28 cellular contexts compared by ENCODE assay signal in genomic region chr13:26463848-26464247, GRCh38.
"Had no signal": no experiment of that assay in that cellular context is flagged by ENCODE, and none has a peak within 500 bp of the region (broad histone marks: within the 10 kb centered on the region; RNA-seq: fewer than 3 reads in every experiment).

No MANE protein-coding gene starts in this region.

- H3K9me3 ChIP-seq: pancreas, prostate gland, right lobe of liver, sigmoid colon, suprapubic skin, testis, tibial artery, transverse colon, upper lobe of right lung, uterus had no signal

- H3K27me3 ChIP-seq: neural progenitor cell, pancreas, right lobe of liver, sigmoid colon, testis, tibial artery, transverse colon, upper lobe of right lung, uterus had no signal

- H3K9me3 Mint-ChIP-seq: naive thymus-derived CD4-positive, alpha-beta T cell; natural killer cell; nephron; stimulated activated memory B cell treated with anti-CD40 and anti-IgM and Interleukin-4, amounts not matched to agents 10 μg/mL and 1 μg/mL and 100 μg/mL, for 72 hours; stimulated activated naive CD8-positive, alpha-beta T cell treated with anti-CD3 and anti-CD28 coated beads, Interleukin-15, amount 100 ng/mL, for 72 hours; type B pancreatic cell had no signal

- H3K4me1 ChIP-seq: pancreas, prostate gland, right lobe of liver, sigmoid colon, suprapubic skin, transverse colon, uterus had no signal

- H3K27ac Mint-ChIP-seq: naive thymus-derived CD4-positive, alpha-beta T cell; natural killer cell; nephron; neural progenitor cell; stimulated activated memory B cell treated with anti-CD40 and anti-IgM and Interleukin-4, amounts not matched to agents 10 μg/mL and 1 μg/mL and 100 μg/mL, for 72 hours; stimulated activated naive CD8-positive, alpha-beta T cell treated with anti-CD3 and anti-CD28 coated beads, Interleukin-15, amount 100 ng/mL, for 72 hours; type B pancreatic cell had no signal

- DNase-seq: naive thymus-derived CD4-positive, alpha-beta T cell; natural killer cell; occipital lobe; pancreas; retina; right cardiac atrium; right lobe of liver; sigmoid colon; small intestine; stimulated activated CD4-positive, alpha-beta T cell treated with anti-CD3 and anti-CD28 coated beads, Interleukin-1b, Interleukin-23, amount 100 ng/mL, for 48 hours; stimulated activated CD4-positive, alpha-beta T cell treated with anti-CD3 and anti-CD28 coated beads, Interleukin-4, amount 100 ng/mL, for 1 hour; stimulated activated CD4-positive, alpha-beta T cell treated with anti-CD3 and anti-CD28 coated beads, Interleukin-4, amount 100 ng/mL, for 4 hours; stimulated activated CD8-positive, alpha-beta memory T cell treated with anti-CD3 and anti-CD28 coated beads, Interleukin-4, amount 100 ng/mL, for 48 hours; stimulated activated naive CD4-positive, alpha-beta T cell; stimulated activated naive CD8-positive, alpha-beta T cell treated with anti-CD3 and anti-CD28 coated beads, Interleukin-15, amount 100 ng/mL, for 72 hours; stimulated activated naive CD8-positive, alpha-beta T cell treated with anti-CD3 and anti-CD28 coated beads, Interleukin-15, Interleukin-2, amounts not matched to agents 100 U/mL and 50 U/mL, for 24 hours; substantia nigra; testis; tibial artery; transverse colon; upper lobe of right lung; uterus had no signal

- H3K36me3 ChIP-seq: neural progenitor cell, pancreas, prostate gland, right lobe of liver, sigmoid colon, suprapubic skin, tibial artery, transverse colon, upper lobe of right lung, uterus had no signal

- H3K4me3 Mint-ChIP-seq: naive thymus-derived CD4-positive, alpha-beta T cell; natural killer cell; nephron; neural progenitor cell; stimulated activated memory B cell treated with anti-CD40 and anti-IgM and Interleukin-4, amounts not matched to agents 10 μg/mL and 1 μg/mL and 100 μg/mL, for 72 hours; stimulated activated naive CD8-positive, alpha-beta T cell treated with anti-CD3 and anti-CD28 coated beads, Interleukin-15, amount 100 ng/mL, for 72 hours; type B pancreatic cell had no signal

- H3K36me3 Mint-ChIP-seq: naive thymus-derived CD4-positive, alpha-beta T cell; natural killer cell; neural progenitor cell; stimulated activated memory B cell treated with anti-CD40 and anti-IgM and Interleukin-4, amounts not matched to agents 10 μg/mL and 1 μg/mL and 100 μg/mL, for 72 hours; type B pancreatic cell had no signal

- H3K4me1 Mint-ChIP-seq: naive thymus-derived CD4-positive, alpha-beta T cell; natural killer cell; stimulated activated memory B cell treated with anti-CD40 and anti-IgM and Interleukin-4, amounts not matched to agents 10 μg/mL and 1 μg/mL and 100 μg/mL, for 72 hours; stimulated activated naive CD8-positive, alpha-beta T cell treated with anti-CD3 and anti-CD28 coated beads, Interleukin-15, amount 100 ng/mL, for 72 hours had no signal

- H3K27ac ChIP-seq: neural progenitor cell, pancreas, prostate gland, right lobe of liver, sigmoid colon, suprapubic skin, testis, tibial artery, transverse colon, upper lobe of right lung, uterus had no signal

- ATAC-seq: naive thymus-derived CD4-positive, alpha-beta T cell; natural killer cell; pancreas; right cardiac atrium; right lobe of liver; stimulated activated memory B cell treated with anti-CD40 and anti-IgM and Interleukin-4, amounts not matched to agents 10 μg/mL and 1 μg/mL and 100 μg/mL, for 72 hours; stimulated activated naive CD8-positive, alpha-beta T cell treated with anti-CD3 and anti-CD28 coated beads, Interleukin-15, amount 100 ng/mL, for 72 hours; stimulated activated naive CD8-positive, alpha-beta T cell treated with anti-CD3 and anti-CD28 coated beads, Interleukin-15, Interleukin-2, amounts not matched to agents 100 U/mL and 50 U/mL, for 24 hours; upper lobe of right lung had no signal

- H3K4me3 ChIP-seq: neural progenitor cell, pancreas, prostate gland, right lobe of liver, sigmoid colon, suprapubic skin, testis, tibial artery, transverse colon, upper lobe of right lung, uterus had no signal
